In the genomic region with DNA sequence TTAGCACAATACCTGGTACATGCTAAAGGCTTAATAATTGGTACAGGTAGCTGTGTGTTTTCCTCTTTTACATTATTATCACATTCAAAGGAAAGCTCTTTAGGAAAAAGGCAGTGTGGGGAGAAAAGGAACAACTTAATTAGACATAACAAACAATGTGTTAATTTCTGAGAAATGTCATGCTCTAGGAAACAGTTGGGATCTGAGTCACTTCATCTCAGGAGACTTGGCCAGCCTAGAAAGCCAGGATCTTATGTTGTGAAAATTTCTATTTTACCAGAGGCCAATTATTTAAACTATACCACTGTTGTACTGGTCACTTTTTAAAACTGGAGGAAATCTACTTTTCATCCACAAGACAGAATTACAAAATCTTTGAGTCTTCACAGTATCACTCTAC, we compare ENCODE assay signal across 21 cellular contexts. TPM values are rescaled to one million over a fixed set of nuclear protein-coding genes. Genes with fewer than 3 reads are reported as not detected.
A peak's percentile ranks its signal among the peaks of the same experiment; 100 is the strongest.
DNase-seq lines count a peak whose midpoint lies in the region; ATAC-seq and TF ChIP-seq lines count a peak whose summit lies in the region.
"Had no signal": no experiment of that assay in that cellular context is flagged by ENCODE, and none has a peak within 500 bp of the region (broad histone marks: within the 10 kb centered on the region; RNA-seq: fewer than 3 reads in every experiment).

No MANE protein-coding gene starts in this region.

- no peak overlapping the region for H3K4me3 Mint-ChIP-seq in activated CD4-positive, alpha-beta T cell treated with anti-CD3 and anti-CD28 coated beads for 36 hours
- H3K4me3 Mint-ChIP-seq in activated T-helper 17 cell treated with anti-CD3 and anti-CD28 coated beads, Interleukin-2, amount 50 U/mL, for 72 hours: no peak overlapping the region
- no peak overlapping the region for H3K4me3 Mint-ChIP-seq in memory B cell
- H3K4me3 Mint-ChIP-seq in CD4-positive, alpha-beta T cell: no peak overlapping the region
- H3K4me3 Mint-ChIP-seq: CD8-positive, alpha-beta memory T cell; HFFc6 had no signal

- no peaks in the 10 kb centered on the region for H3K27me3 Mint-ChIP-seq in activated CD4-positive, alpha-beta T cell treated with anti-CD3 and anti-CD28 coated beads for 36 hours
- no peaks in the 10 kb centered on the region for H3K27me3 Mint-ChIP-seq in activated T-helper 17 cell treated with anti-CD3 and anti-CD28 coated beads, Interleukin-2, amount 50 U/mL, for 72 hours
- H3K27me3 Mint-ChIP-seq in memory B cell: no peaks in the 10 kb centered on the region
- no peaks in the 10 kb centered on the region for H3K27me3 Mint-ChIP-seq in CD4-positive, alpha-beta T cell
- H3K27me3 Mint-ChIP-seq: CD8-positive, alpha-beta memory T cell had no signal

- H3K36me3 Mint-ChIP-seq in activated CD4-positive, alpha-beta T cell treated with anti-CD3 and anti-CD28 coated beads for 36 hours (ENCODE audit: low read depth): peaks cover 11% of the 10 kb centered on the region
- peaks cover 72% of the 10 kb centered on the region for H3K36me3 Mint-ChIP-seq in activated T-helper 17 cell treated with anti-CD3 and anti-CD28 coated beads, Interleukin-2, amount 50 U/mL, for 72 hours (ENCODE audit: low read depth)
- peaks cover 9% of the 10 kb centered on the region for H3K36me3 Mint-ChIP-seq in memory B cell
- peaks cover 63% of the 10 kb centered on the region for H3K36me3 Mint-ChIP-seq in CD4-positive, alpha-beta T cell (ENCODE audit: low read depth)

- no peaks in the 10 kb centered on the region for H3K27me3 ChIP-seq in CD4-positive, alpha-beta T cell (ENCODE audit: control insufficient read depth, insufficient read depth, low read length)
- H3K27me3 ChIP-seq: BLaER1 had no signal

- no peak for ATAC-seq in activated CD4-positive, alpha-beta T cell treated with anti-CD3 and anti-CD28 coated beads for 36 hours
- no peak for ATAC-seq in activated T-helper 17 cell treated with anti-CD3 and anti-CD28 coated beads, Interleukin-2, amount 50 U/mL, for 72 hours (replicated peaks)
- ATAC-seq in memory B cell (ENCODE audit: low read depth) (no peak), GM18868 (IDR thresholded peaks at IDR 0.05; ENCODE audit: unreplicated experiment) (no peak)
- no peak for ATAC-seq in CD4-positive, alpha-beta T cell (ENCODE audit: poor library complexity)
- ATAC-seq: A549, HCT116, K562 had no signal

- POLR2A ChIA-PET in activated CD4-positive, alpha-beta T cell treated with anti-CD3 and anti-CD28 coated beads for 36 hours (lab: Charles Lee): no interaction called here
- POLR2A ChIA-PET in CD4-positive, alpha-beta T cell (lab: Charles Lee): no interaction called here

- peak overlapping the region; percentile 45 for H3K27ac Mint-ChIP-seq in activated CD4-positive, alpha-beta T cell treated with anti-CD3 and anti-CD28 coated beads for 36 hours
- H3K27ac Mint-ChIP-seq in activated T-helper 17 cell treated with anti-CD3 and anti-CD28 coated beads, Interleukin-2, amount 50 U/mL, for 72 hours: peak overlapping the region; percentile 42
- peak overlapping the region; percentile 79 for H3K27ac Mint-ChIP-seq in memory B cell
- H3K27ac Mint-ChIP-seq in CD4-positive, alpha-beta T cell: no peak overlapping the region
- H3K27ac Mint-ChIP-seq: HFFc6 had no signal

- CTCF ChIA-PET in activated CD4-positive, alpha-beta T cell treated with anti-CD3 and anti-CD28 coated beads for 36 hours (lab: Charles Lee): interaction anchor here (0.7 to 4.0 kb wide), 2 partner anchors 8 to 349 kb away, joined by 3 to 17 read pairs; no protein-coding TSS in a partner anchor
- CTCF ChIA-PET in CD4-positive, alpha-beta T cell (lab: Charles Lee): no interaction called here

- no peak overlapping the region for H3K27ac ChIP-seq in CD4-positive, alpha-beta T cell (ENCODE audit: low read depth, low read length)
- H3K27ac ChIP-seq: 22Rv1, A549, BLaER1 had no signal

- intact Hi-C loops in activated CD4-positive, alpha-beta T cell treated with anti-CD3 and anti-CD28 coated beads for 36 hours (cut with DNase I, micrococcal nuclease): no loop called here
- intact Hi-C loops in CD4-positive, alpha-beta T cell (cut with DNase I, micrococcal nuclease): no loop called here

- H3K9me3 ChIP-seq in CD4-positive, alpha-beta T cell (ENCODE audit: control insufficient read depth, low read length): no peaks in the 10 kb centered on the region
- H3K9me3 ChIP-seq: A549 had no signal

- DNase-seq in activated CD4-positive, alpha-beta T cell treated with anti-CD3 and anti-CD28 coated beads for 36 hours: no peak
- no peak for DNase-seq in activated CD4-positive, alpha-beta T cell treated with anti-CD3 and anti-CD28 coated beads, Interleukin-2, amount 50 U/mL, for 1 hour
- DNase-seq in memory B cell (ENCODE audit: low spot score in 2 of 2) (no peak), OCI-M1 (lab: John Stamatoyannopoulos, UW) (no peak)
- DNase-seq in CD4-positive, alpha-beta T cell: no peak
- DNase-seq: CD8-positive, alpha-beta memory T cell; COR-L47; DMS 273 treated with DMSO at 0.1 percent for 48 hours; DMS53; DND-41; GOT3; H7; HFFc6; IMR-90 had no signal

- TF ChIP-seq CTCF in CD4-positive, alpha-beta T cell (IDR thresholded peaks at IDR 0.05): no peak

- no peaks in the 10 kb centered on the region for H3K9me3 Mint-ChIP-seq in activated CD4-positive, alpha-beta T cell treated with anti-CD3 and anti-CD28 coated beads for 36 hours (ENCODE audit: low read depth)
- H3K9me3 Mint-ChIP-seq in activated T-helper 17 cell treated with anti-CD3 and anti-CD28 coated beads, Interleukin-2, amount 50 U/mL, for 72 hours: no peaks in the 10 kb centered on the region
- H3K9me3 Mint-ChIP-seq in memory B cell: no peaks in the 10 kb centered on the region
- H3K9me3 Mint-ChIP-seq in CD4-positive, alpha-beta T cell: no peaks in the 10 kb centered on the region
- H3K9me3 Mint-ChIP-seq: CD8-positive, alpha-beta memory T cell; HFFc6 had no signal

- peaks cover 2% of the 10 kb centered on the region for H3K4me1 Mint-ChIP-seq in activated CD4-positive, alpha-beta T cell treated with anti-CD3 and anti-CD28 coated beads for 36 hours
- no peaks in the 10 kb centered on the region for H3K4me1 Mint-ChIP-seq in activated T-helper 17 cell treated with anti-CD3 and anti-CD28 coated beads, Interleukin-2, amount 50 U/mL, for 72 hours
- H3K4me1 Mint-ChIP-seq in memory B cell: no peaks in the 10 kb centered on the region
- no peaks in the 10 kb centered on the region for H3K4me1 Mint-ChIP-seq in CD4-positive, alpha-beta T cell (ENCODE audit: low read depth)

RNA-seq across cellular contexts. Expression of gene ARMH3, which starts 39.6 kb away (rescaled TPM):
- 10 to 100 TPM; 16.0 to 21.0 TPM for total RNA-seq in activated CD4-positive, alpha-beta T cell treated with anti-CD3 and anti-CD28 coated beads for 36 hours
- 10 to 100 TPM; 27.7 to 38.5 TPM for total RNA-seq in activated T-helper 17 cell treated with anti-CD3 and anti-CD28 coated beads, Interleukin-2, amount 50 U/mL, for 72 hours
- 10 to 100 TPM; 17.7 to 18.9 TPM for total RNA-seq in CD4-positive, alpha-beta T cell

RNA-seq across cellular contexts. Expression of gene HPS6, which starts 48.7 kb away (rescaled TPM):
- total RNA-seq in activated CD4-positive, alpha-beta T cell treated with anti-CD3 and anti-CD28 coated beads for 36 hours: 10 to 100 TPM; 12.9 to 18.9 TPM
- 10 to 100 TPM; 12.5 to 21.6 TPM for total RNA-seq in activated T-helper 17 cell treated with anti-CD3 and anti-CD28 coated beads, Interleukin-2, amount 50 U/mL, for 72 hours
- 10 to 100 TPM; 12.8 to 15.0 TPM for total RNA-seq in CD4-positive, alpha-beta T cell
